ENCODE assay signal across 25 cellular contexts in genomic region chr13:110218601-110219201, GRCh38.
DNase-seq lines count a peak whose midpoint lies in the region; ATAC-seq, FAIRE-seq and TF ChIP-seq lines count a peak whose summit lies in the region.
"Had no signal": no experiment of that assay in that cellular context is flagged by ENCODE, and none has a peak within 500 bp of the region (broad histone marks: within the 10 kb centered on the region; RNA-seq: fewer than 3 reads in every experiment).

No MANE protein-coding gene starts in this region.

- WGBS in liver: 70% methylated on average over 20 of the region's 20 CpGs
- 46% methylated on average over 13 of the region's 20 CpGs for whole genome bisulfite sequencing in HepG2 (ENCODE audit: low lambda C conversion rate)

- H3K4me2 ChIP-seq in HepG2 (ENCODE audit: low read depth, low read length): no peak overlapping the region
- H3K4me2 ChIP-seq: KMS-11 had no signal

- CTCF ChIA-PET in HepG2 (lab: Yijun Ruan, JAX; ENCODE audit: low intra/inter-chr PET ratio, low total read pairs): no interaction called here

- intact Hi-C loops in HepG2 (cut with micrococcal nuclease; ENCODE audit: unreplicated experiment): no loop called here

- no peaks in the 10 kb centered on the region for H3K27me3 ChIP-seq in liver (ENCODE audit: control insufficient read depth in 4 of 4, insufficient read depth in 4 of 4, low read length in 3 of 4)
- H3K27me3 ChIP-seq in HepG2 (ENCODE audit: control insufficient read depth in 1 of 2, insufficient read depth in 2 of 2, low read length in 2 of 2): peaks cover 0 to 17% of the 10 kb centered on the region in 2 experiments; a peak in 1 of 5 replicates
- no peaks in the 10 kb centered on the region for H3K27me3 ChIP-seq in skeletal muscle tissue (ENCODE audit: control insufficient read depth in 3 of 3, insufficient read depth in 3 of 3, low read length in 3 of 3)
- H3K27me3 ChIP-seq in Peyer's patch: no peaks in the 10 kb centered on the region
- no peaks in the 10 kb centered on the region for H3K27me3 ChIP-seq in WERI-Rb-1 (ENCODE audit: insufficient read depth, low read depth, severe bottlenecking)
- H3K27me3 ChIP-seq: pancreas, SJSA1 had no signal

- H4K20me1 ChIP-seq in HepG2 (ENCODE audit: insufficient read depth, low read length): no peaks in the 10 kb centered on the region

- H3K9me3 Mint-ChIP-seq in activated T-helper 17 cell treated with anti-CD3 and anti-CD28 coated beads, Interleukin-2, amount 50 U/mL, for 72 hours: no peaks in the 10 kb centered on the region
- H3K9me3 Mint-ChIP-seq: central memory CD8-positive, alpha-beta T cell; immature natural killer cell; naive B cell; stimulated activated naive CD8-positive, alpha-beta T cell treated with anti-CD3 and anti-CD28 coated beads, Interleukin-15, Interleukin-2, amounts not matched to agents 100 ng/mL and 50 ng/mL, for 24 hours had no signal

- no peak overlapping the region for H3K9ac ChIP-seq in liver (ENCODE audit: low read depth in 1 of 2, low read length in 2 of 2)
- no peak overlapping the region for H3K9ac ChIP-seq in HepG2 (ENCODE audit: insufficient read depth, low read depth, low read length)
- H3K9ac ChIP-seq in skeletal muscle tissue (ENCODE audit: low read depth in 1 of 3, low read length in 3 of 3): no peak overlapping the region
- H3K9ac ChIP-seq: KMS-11 had no signal

- no peak overlapping the region for H3K4me3 ChIP-seq in liver (ENCODE audit: low read depth in 1 of 3, low read length in 3 of 3)
- no peak overlapping the region for H3K4me3 ChIP-seq in HepG2 (replicated peaks in 1 of 3; ENCODE audit: insufficient read depth in 1 of 3, low read depth in 2 of 3, low read length in 3 of 3)
- no peak overlapping the region for H3K4me3 ChIP-seq in skeletal muscle tissue (ENCODE audit: low read length in 3 of 3)
- no peak overlapping the region for H3K4me3 ChIP-seq in Peyer's patch
- no peak overlapping the region for H3K4me3 ChIP-seq in WERI-Rb-1 (ENCODE audit: low read depth, low read length)
- H3K4me3 ChIP-seq: pancreas, SJSA1 had no signal

- TF ChIP-seq CTCF in liver (IDR thresholded peaks at IDR 0.05; ENCODE audit: low read depth, low read length, missing input control) (no peak), HepG2 (CRISPR knock-in tag; IDR thresholded peaks at IDR 0.05) (no peak), Peyer's patch (IDR thresholded peaks at IDR 0.05) (no peak), WERI-Rb-1 (IDR thresholded peaks at IDR 0.05; ENCODE audit: low read depth, low read length) (no peak)

- H3K36me3 ChIP-seq in liver (ENCODE audit: control insufficient read depth in 4 of 4, insufficient read depth in 3 of 4, low read depth in 1 of 4, low read length in 3 of 4): no peaks in the 10 kb centered on the region
- no peaks in the 10 kb centered on the region for H3K36me3 ChIP-seq in HepG2 (replicated peaks in 1 of 2; ENCODE audit: control insufficient read depth in 1 of 2, insufficient read depth in 2 of 2, low read length in 2 of 2)
- no peaks in the 10 kb centered on the region for H3K36me3 ChIP-seq in skeletal muscle tissue (ENCODE audit: control insufficient read depth in 3 of 3, insufficient read depth in 3 of 3, low read length in 3 of 3)
- no peaks in the 10 kb centered on the region for H3K36me3 ChIP-seq in Peyer's patch
- H3K36me3 ChIP-seq in WERI-Rb-1: no peaks in the 10 kb centered on the region

- TF ChIP-seq POLR2A in HepG2 (IDR thresholded peaks at IDR 0.05; ENCODE audit: insufficient read depth in 1 of 2, low read depth in 2 of 2, low read length in 2 of 2) (no peak), Peyer's patch (IDR thresholded peaks at IDR 0.05) (no peak)

- H3K4me1 ChIP-seq in liver (ENCODE audit: control insufficient read depth in 4 of 4, insufficient read depth in 4 of 4, low read length in 3 of 4): no peaks in the 10 kb centered on the region
- H3K4me1 ChIP-seq in HepG2 (ENCODE audit: insufficient read depth, low read length): no peaks in the 10 kb centered on the region
- peaks cover 17 to 33% (median 27%) of the 10 kb centered on the region in 3 donors for H3K4me1 ChIP-seq in skeletal muscle tissue (ENCODE audit: control insufficient read depth in 3 of 3, insufficient read depth in 3 of 3, low read length in 3 of 3)
- H3K4me1 ChIP-seq in Peyer's patch: peaks cover 0 to 26% (median 0%) of the 10 kb centered on the region in 4 donors
- H3K4me1 ChIP-seq: pancreas had no signal

- no peak overlapping the region for H2AFZ ChIP-seq in HepG2 (ENCODE audit: low read length)

- no peak for ATAC-seq in HepG2
- ATAC-seq in activated T-helper 17 cell treated with anti-CD3 and anti-CD28 coated beads, Interleukin-2, amount 50 U/mL, for 72 hours (replicated peaks): no peak
- ATAC-seq: esophagus mucosa, pancreas had no signal

- H3K4me3 Mint-ChIP-seq in activated T-helper 17 cell treated with anti-CD3 and anti-CD28 coated beads, Interleukin-2, amount 50 U/mL, for 72 hours: no peak overlapping the region
- H3K4me3 Mint-ChIP-seq: central memory CD8-positive, alpha-beta T cell; immature natural killer cell; naive B cell; stimulated activated naive CD8-positive, alpha-beta T cell treated with anti-CD3 and anti-CD28 coated beads, Interleukin-15, Interleukin-2, amounts not matched to agents 100 ng/mL and 50 ng/mL, for 24 hours had no signal

- H3K27me3 Mint-ChIP-seq in activated T-helper 17 cell treated with anti-CD3 and anti-CD28 coated beads, Interleukin-2, amount 50 U/mL, for 72 hours: peaks cover 16% of the 10 kb centered on the region

- no peak overlapping the region for H3K27ac Mint-ChIP-seq in activated T-helper 17 cell treated with anti-CD3 and anti-CD28 coated beads, Interleukin-2, amount 50 U/mL, for 72 hours
- H3K27ac Mint-ChIP-seq: immature natural killer cell; naive B cell; stimulated activated naive CD8-positive, alpha-beta T cell treated with anti-CD3 and anti-CD28 coated beads, Interleukin-15, Interleukin-2, amounts not matched to agents 100 ng/mL and 50 ng/mL, for 24 hours had no signal

- DNase-seq in HepG2 (ENCODE audit: low spot score): no peak
- DNase-seq in left kidney (ENCODE audit: low read depth, low spot score): peak; percentile 51
- DNase-seq in Peyer's patch: no peak
- no peak for DNase-seq in medulla oblongata (ENCODE audit: extremely low spot score)
- DNase-seq in WERI-Rb-1: no peak
- DNase-seq: activated CD4-positive, alpha-beta T cell treated with anti-CD3 and anti-CD28 coated beads, Interleukin-2, amount 50 U/mL, for 1 hour; activated gamma-delta T cell treated with Interleukin-2 at 50 U/mL for 16 hours; C1 segment of cervical spinal cord; effector CD8-positive, alpha-beta T cell; glutamatergic neuron; immature natural killer cell; mammary epithelial cell; naive B cell; NCI-H1694; NCI-H774; pancreas; stimulated activated CD4-positive, alpha-beta T cell treated with anti-CD3 and anti-CD28 coated beads, Interleukin-4, amount 100 ng/mL, for 1 hour had no signal

- no peaks in the 10 kb centered on the region for H3K79me2 ChIP-seq in HepG2 (ENCODE audit: insufficient read depth, low read length)

- in situ Hi-C loops in HepG2 (cut with HindIII; ENCODE audit: extremely low pct_ligation_motif_present, low pct_unique_long_range_greater_than_20kb): loop anchor here (25.0 kb wide), 1 partner anchor 594 kb away; no protein-coding TSS in a partner anchor

- FAIRE-seq in HepG2 (lab: Jason Lieb, UNC): no peak
- FAIRE-seq: pancreas had no signal

- peak overlapping the region in 1 of 2 donors; percentile 20 for H3K27ac ChIP-seq in liver (ENCODE audit: low read depth in 1 of 2, low read length in 2 of 2)
- H3K27ac ChIP-seq in HepG2 (ENCODE audit: extremely low read length, insufficient read depth, low read length): no peak overlapping the region
- H3K27ac ChIP-seq in skeletal muscle tissue (ENCODE audit: low read depth, low read length): peak overlapping the region; percentile 28
- H3K27ac ChIP-seq in Peyer's patch: peak overlapping the region in 2 of 4 donors; percentile 3 to 28
- no peak overlapping the region for H3K27ac ChIP-seq in WERI-Rb-1
- H3K27ac ChIP-seq: KMS-11, pancreas, SJSA1 had no signal

- TF ChIP-seq EP300 in HepG2 (IDR thresholded peaks at IDR 0.05; ENCODE audit: low read depth in 2 of 2, low read length in 2 of 2) (no peak), HepG2 (CRISPR knock-in tag; IDR thresholded peaks at IDR 0.05; ENCODE audit: borderline replicate concordance) (no peak)

- TF ChIP-seq RAD21 in liver (IDR thresholded peaks at IDR 0.05) (no peak), HepG2 (CRISPR knock-in tag; IDR thresholded peaks at IDR 0.05) (no peak)

- POLR2A ChIA-PET in HepG2 (lab: Yijun Ruan, JAX): no interaction called here

- H3K36me3 Mint-ChIP-seq in activated T-helper 17 cell treated with anti-CD3 and anti-CD28 coated beads, Interleukin-2, amount 50 U/mL, for 72 hours (ENCODE audit: low read depth): no peaks in the 10 kb centered on the region
- H3K36me3 Mint-ChIP-seq: immature natural killer cell, naive B cell had no signal

- H3K9me3 ChIP-seq in liver (ENCODE audit: control insufficient read depth in 4 of 4, low read length in 3 of 4) (no peaks in the 10 kb centered on the region), HepG2 (ENCODE audit: low read length) (no peaks in the 10 kb centered on the region), skeletal muscle tissue (ENCODE audit: control insufficient read depth in 3 of 3, low read length in 3 of 3) (no peaks in the 10 kb centered on the region), Peyer's patch (no peaks in the 10 kb centered on the region), WERI-Rb-1 (ENCODE audit: severe bottlenecking) (no peaks in the 10 kb centered on the region)
- H3K9me3 ChIP-seq: pancreas, SJSA1 had no signal

- H3K4me1 Mint-ChIP-seq in activated T-helper 17 cell treated with anti-CD3 and anti-CD28 coated beads, Interleukin-2, amount 50 U/mL, for 72 hours: no peaks in the 10 kb centered on the region
- H3K4me1 Mint-ChIP-seq: central memory CD8-positive, alpha-beta T cell; immature natural killer cell; naive B cell had no signal

- BruUV-seq in HepG2 (replicated peaks; lab: Mats Ljungman, UMichigan): no TSS peak

TF ChIP-seq in liver, 16 proteins besides CTCF, POLR2A, EP300 and RAD21:
- TF ChIP-seq EGR1 (IDR thresholded peaks at IDR 0.05; ENCODE audit: low read depth in 2 of 2) (no peak), NR2F2 (IDR thresholded peaks at IDR 0.05) (peak; percentile 47)

TF ChIP-seq in HepG2, 621 proteins besides CTCF, POLR2A, EP300 and RAD21 (continues in another document):
- no peak for TF ChIP-seq RCOR2 (CRISPR knock-in tag; IDR thresholded peaks at IDR 0.05)
